In genomic region chr22:36678477-36678876, GRCh38 we compare ENCODE assay signal across 11 cellular contexts. TPM values are rescaled to one million over a fixed set of nuclear protein-coding genes. Genes with fewer than 3 reads are reported as not detected.
"Had no signal": no experiment of that assay in that cellular context is flagged by ENCODE, and none has a peak within 500 bp of the region (broad histone marks: within the 10 kb centered on the region; RNA-seq: fewer than 3 reads in every experiment).

No MANE protein-coding gene starts in this region.

- H3K4me1 ChIP-seq: HAP-1 had no signal

- H3K36me3 ChIP-seq: HAP-1 had no signal

- H3K4me3 ChIP-seq: GM23248, GM23338, HAP-1 had no signal

- H3K4me2 ChIP-seq: GM23338 had no signal

- H2AFZ ChIP-seq: GM23248, GM23338 had no signal

- H3K9me3 ChIP-seq: HAP-1 had no signal

- FAIRE-seq: H54 had no signal

- H3K27ac Mint-ChIP-seq: GM23338, H9, HFFc6 had no signal

- ATAC-seq: GM23338, HCT116 had no signal

- H3K9me3 Mint-ChIP-seq: GM23338, H9, HFFc6 had no signal

- DNase-seq: GM23248, GOT3, H7, H9, HCEC 1CT, HFFc6 had no signal

- H3K4me3 Mint-ChIP-seq: GM23338, H9, HFFc6 had no signal

- H3K27ac ChIP-seq: GM23248 had no signal

- H3K9ac ChIP-seq: GM23248 had no signal

RNA-seq across cellular contexts. Expression of gene CACNG2, which starts 25.1 kb away (rescaled TPM):
- total RNA-seq: GM23248, GM23338, H4, H7, H9, HFFc6 had no signal
- polyA plus RNA-seq: GM23248, GM23338 had no signal
